Comparison of ENCODE assay signal across 8 cellular contexts in genomic region chr1:112713466-112714312, GRCh38. TPM values are rescaled to one million over a fixed set of nuclear protein-coding genes. Genes with fewer than 3 reads are reported as not detected.
DNase-seq lines count a peak whose midpoint lies in the region; ATAC-seq and TF ChIP-seq lines count a peak whose summit lies in the region.

No MANE protein-coding gene starts in this region.

- peak overlapping the region; percentile 39 to 48 for H3K27ac ChIP-seq in tibial artery

- H3K4me3 Mint-ChIP-seq in activated CD4-positive, alpha-beta memory T cell treated with anti-CD3 and anti-CD28 coated beads, Interleukin-2, amount 10 ng/mL, durations not matched to agents 7 days and 5 days = peak overlapping the region; percentile 69

- peaks cover 53% of the 10 kb centered on the region for H3K27me3 Mint-ChIP-seq in activated CD4-positive, alpha-beta memory T cell treated with anti-CD3 and anti-CD28 coated beads, Interleukin-2, amount 10 ng/mL, durations not matched to agents 7 days and 5 days

- intact Hi-C loops in tibial artery (cut with DNase I; ENCODE audit: low total_unique reads) = loop anchor here (10.0 kb wide), 1 partner anchor 241 kb away; the partner anchor contains the start of gene SLC16A1

- CTCF ChIA-PET in activated CD4-positive, alpha-beta memory T cell treated with anti-CD3 and anti-CD28 coated beads, Interleukin-2, amount 10 ng/mL, durations not matched to agents 7 days and 5 days (lab: Charles Lee) = interaction anchor here (0.9 kb wide), 1 partner anchor 323 kb away, joined by 3 read pairs; no protein-coding TSS in a partner anchor

- peak overlapping the region; percentile 55 for H3K4me3 ChIP-seq in GM12865 (ENCODE audit: low read depth, low read length)
- peak overlapping the region; percentile 60 to 67 for H3K4me3 ChIP-seq in tibial artery

- peaks cover 32% of the 10 kb centered on the region for H3K4me1 Mint-ChIP-seq in activated CD4-positive, alpha-beta memory T cell treated with anti-CD3 and anti-CD28 coated beads, Interleukin-2, amount 10 ng/mL, durations not matched to agents 7 days and 5 days

- DNase-seq in GM12865 (ENCODE audit: low read depth) (peak; percentile 60), left lobe of liver (ENCODE audit: low spot score) (peak; percentile 91), tibial artery (peak in 1 of 2 donors; percentile 33), KG1 (lab: John Stamatoyannopoulos, UW) (no peak), epidermal melanocyte (ENCODE audit: insufficient read length, low spot score) (no peak)
- DNase-seq in activated CD4-positive, alpha-beta memory T cell treated with anti-CD3 and anti-CD28 coated beads, Interleukin-2, amount 10 ng/mL, durations not matched to agents 7 days and 5 days = no peak
- no peak for DNase-seq in stimulated activated CD4-positive, alpha-beta T cell treated with anti-CD3 and anti-CD28 coated beads, Interleukin-2, amount 100 ng/mL, for 48 hours

- H3K9me3 ChIP-seq in tibial artery = no peaks in the 10 kb centered on the region

- H3K27ac Mint-ChIP-seq in activated CD4-positive, alpha-beta memory T cell treated with anti-CD3 and anti-CD28 coated beads, Interleukin-2, amount 10 ng/mL, durations not matched to agents 7 days and 5 days = no peak overlapping the region

- H3K27me3 ChIP-seq in tibial artery = no peaks in the 10 kb centered on the region

- H3K36me3 ChIP-seq in tibial artery = no peaks in the 10 kb centered on the region

- ATAC-seq in HG03039 (IDR thresholded peaks at IDR 0.05; ENCODE audit: unreplicated experiment) = peak; percentile 25
- ATAC-seq in left lobe of liver = peak; percentile 62

- no peaks in the 10 kb centered on the region for H3K9me3 Mint-ChIP-seq in activated CD4-positive, alpha-beta memory T cell treated with anti-CD3 and anti-CD28 coated beads, Interleukin-2, amount 10 ng/mL, durations not matched to agents 7 days and 5 days

- H3K4me1 ChIP-seq in tibial artery = peaks cover 0 to 33% (median 22%) of the 10 kb centered on the region in 4 donors

- TF ChIP-seq CTCF in GM12865 (IDR thresholded peaks at IDR 0.05; ENCODE audit: insufficient read depth, low read depth, low read length, missing control alignments) (no peak), tibial artery (IDR thresholded peaks at IDR 0.05) (no peak)

- no peaks in the 10 kb centered on the region for H3K36me3 Mint-ChIP-seq in activated CD4-positive, alpha-beta memory T cell treated with anti-CD3 and anti-CD28 coated beads, Interleukin-2, amount 10 ng/mL, durations not matched to agents 7 days and 5 days (ENCODE audit: low read depth)

- POLR2A ChIA-PET in activated CD4-positive, alpha-beta memory T cell treated with anti-CD3 and anti-CD28 coated beads, Interleukin-2, amount 10 ng/mL, durations not matched to agents 7 days and 5 days (lab: Charles Lee) = interaction anchor here (1.7 to 10.2 kb wide), 4 partner anchors 9 to 360 kb away, joined by 12 to 51 read pairs (median 23); partner anchors contain the start of genes LRIG2, MOV10 and ST7L

RNA-seq across cellular contexts. Expression of gene PPM1J, which starts 1.4 kb away (rescaled TPM):
- total RNA-seq in activated CD4-positive, alpha-beta memory T cell treated with anti-CD3 and anti-CD28 coated beads, Interleukin-2, amount 10 ng/mL, durations not matched to agents 7 days and 5 days = not detected
- total RNA-seq in left lobe of liver = 0.33 TPM

RNA-seq across cellular contexts. Expression of gene RHOC, which starts 6.8 kb away (rescaled TPM):
- 10 to 100 TPM; 87.1 to 92.4 TPM for total RNA-seq in activated CD4-positive, alpha-beta memory T cell treated with anti-CD3 and anti-CD28 coated beads, Interleukin-2, amount 10 ng/mL, durations not matched to agents 7 days and 5 days
- 55.3 TPM for total RNA-seq in left lobe of liver

RNA-seq across cellular contexts. Expression of gene MOV10, which starts 39.2 kb away (rescaled TPM):
- total RNA-seq in activated CD4-positive, alpha-beta memory T cell treated with anti-CD3 and anti-CD28 coated beads, Interleukin-2, amount 10 ng/mL, durations not matched to agents 7 days and 5 days = 100 to 1,000 TPM; 100 to 102 TPM
- total RNA-seq in left lobe of liver = 44.3 TPM

Comparison
In these comparisons a context has a peak if more than half of its experiments do, and no peak if none do; other contexts are left out.
1. DNase-seq: peak in GM12865 (single experiment) and left lobe of liver (single experiment); none in activated CD4-positive, alpha-beta memory T cell treated with anti-CD3 and anti-CD28 coated beads, Interleukin-2, amount 10 ng/mL, durations not matched to agents 7 days and 5 days (single experiment), stimulated activated CD4-positive, alpha-beta T cell treated with anti-CD3 and anti-CD28 coated beads, Interleukin-2, amount 100 ng/mL, for 48 hours (0 of 2), KG1 (single experiment) and epidermal melanocyte (single experiment).